1 cellular context compared by ENCODE assay signal in the genomic region with DNA sequence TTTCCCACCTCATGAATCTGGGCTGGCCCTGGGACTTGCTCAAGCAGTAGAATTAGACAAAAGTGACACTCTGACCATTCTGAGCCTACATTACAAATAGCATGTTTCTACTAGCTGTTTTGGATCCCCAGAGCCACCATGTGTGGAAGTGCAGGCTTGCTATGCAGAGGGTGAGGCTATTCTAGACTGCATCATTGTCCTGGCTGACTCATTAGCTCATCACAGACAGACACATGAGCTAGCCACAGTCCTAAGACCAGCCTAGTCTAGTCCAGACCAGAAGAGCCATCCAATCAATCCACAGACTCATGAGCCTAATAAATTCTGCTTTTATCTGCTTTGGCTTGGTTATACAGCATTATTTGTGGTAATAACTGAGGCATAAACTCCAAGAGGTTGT.
TF ChIP-seq lines count a peak whose summit lies in the region.

No MANE protein-coding gene starts in this region.

TF ChIP-seq in IMR-90, 13 proteins besides CTCF, POLR2A, EP300 and RAD21 (continued from another document):
- TF ChIP-seq SMC3 (IDR thresholded peaks at IDR 0.05; ENCODE audit: low read depth, low read length) (no peak), NFE2L2 (IDR thresholded peaks at IDR 0.05; ENCODE audit: low read depth, low read length) (no peak), BHLHE40 (IDR thresholded peaks at IDR 0.05; ENCODE audit: low read depth, low read length) (no peak), MXI1 (IDR thresholded peaks at IDR 0.05; ENCODE audit: borderline replicate concordance, low read depth, low read length) (no peak), CHD1 (IDR thresholded peaks at IDR 0.05; ENCODE audit: low read depth, low read length) (no peak), MAZ (IDR thresholded peaks at IDR 0.05; ENCODE audit: borderline replicate concordance, low read depth, low read length) (no peak)
- TF ChIP-seq, protein P1, sequence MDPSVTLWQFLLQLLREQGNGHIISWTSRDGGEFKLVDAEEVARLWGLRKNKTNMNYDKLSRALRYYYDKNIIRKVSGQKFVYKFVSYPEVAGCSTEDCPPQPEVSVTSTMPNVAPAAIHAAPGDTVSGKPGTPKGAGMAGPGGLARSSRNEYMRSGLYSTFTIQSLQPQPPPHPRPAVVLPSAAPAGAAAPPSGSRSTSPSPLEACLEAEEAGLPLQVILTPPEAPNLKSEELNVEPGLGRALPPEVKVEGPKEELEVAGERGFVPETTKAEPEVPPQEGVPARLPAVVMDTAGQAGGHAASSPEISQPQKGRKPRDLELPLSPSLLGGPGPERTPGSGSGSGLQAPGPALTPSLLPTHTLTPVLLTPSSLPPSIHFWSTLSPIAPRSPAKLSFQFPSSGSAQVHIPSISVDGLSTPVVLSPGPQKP (IDR thresholded peaks at IDR 0.05; ENCODE audit: borderline replicate concordance, low read depth, low read length), result no peak
